ENCODE assay signal across 6 cellular contexts in the genomic region with DNA sequence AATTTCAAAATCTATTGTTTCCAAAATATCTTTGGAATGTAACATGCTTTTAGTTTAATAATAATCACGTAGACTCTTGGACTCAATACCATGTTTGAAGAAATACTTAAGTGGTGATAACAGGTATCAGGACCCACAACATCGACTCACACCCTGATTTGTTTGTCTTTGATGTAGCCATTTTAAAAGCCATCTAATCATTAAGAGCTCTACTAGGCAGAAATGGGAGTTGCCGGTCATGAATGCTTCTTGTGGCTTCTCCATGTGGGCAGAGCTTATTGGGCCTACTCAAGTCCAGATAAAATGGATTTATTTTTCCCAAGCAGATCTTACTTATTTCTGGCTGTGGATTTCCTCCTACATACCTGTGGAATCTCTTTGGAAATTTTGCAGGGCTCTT.
"Had no signal": no experiment of that assay in that cellular context is flagged by ENCODE, and none has a peak within 500 bp of the region (broad histone marks: within the 10 kb centered on the region; RNA-seq: fewer than 3 reads in every experiment).

No MANE protein-coding gene starts in this region.

- H3K9me3 Mint-ChIP-seq: HFFc6 had no signal

- H3K36me3 ChIP-seq: HAP-1 had no signal

- H3K4me3 Mint-ChIP-seq: HFFc6, IgD-negative memory B cell had no signal

- H3K27ac ChIP-seq: GM23248 had no signal

- H3K27me3 Mint-ChIP-seq: IgD-negative memory B cell had no signal

- H3K9me3 ChIP-seq: HAP-1 had no signal

- H3K27ac Mint-ChIP-seq: HFFc6, IgD-negative memory B cell had no signal

- DNase-seq: GM23248, GOT3, H7, HFFc6 had no signal

- H3K4me3 ChIP-seq: GM23248, HAP-1 had no signal
